In the genomic region with DNA sequence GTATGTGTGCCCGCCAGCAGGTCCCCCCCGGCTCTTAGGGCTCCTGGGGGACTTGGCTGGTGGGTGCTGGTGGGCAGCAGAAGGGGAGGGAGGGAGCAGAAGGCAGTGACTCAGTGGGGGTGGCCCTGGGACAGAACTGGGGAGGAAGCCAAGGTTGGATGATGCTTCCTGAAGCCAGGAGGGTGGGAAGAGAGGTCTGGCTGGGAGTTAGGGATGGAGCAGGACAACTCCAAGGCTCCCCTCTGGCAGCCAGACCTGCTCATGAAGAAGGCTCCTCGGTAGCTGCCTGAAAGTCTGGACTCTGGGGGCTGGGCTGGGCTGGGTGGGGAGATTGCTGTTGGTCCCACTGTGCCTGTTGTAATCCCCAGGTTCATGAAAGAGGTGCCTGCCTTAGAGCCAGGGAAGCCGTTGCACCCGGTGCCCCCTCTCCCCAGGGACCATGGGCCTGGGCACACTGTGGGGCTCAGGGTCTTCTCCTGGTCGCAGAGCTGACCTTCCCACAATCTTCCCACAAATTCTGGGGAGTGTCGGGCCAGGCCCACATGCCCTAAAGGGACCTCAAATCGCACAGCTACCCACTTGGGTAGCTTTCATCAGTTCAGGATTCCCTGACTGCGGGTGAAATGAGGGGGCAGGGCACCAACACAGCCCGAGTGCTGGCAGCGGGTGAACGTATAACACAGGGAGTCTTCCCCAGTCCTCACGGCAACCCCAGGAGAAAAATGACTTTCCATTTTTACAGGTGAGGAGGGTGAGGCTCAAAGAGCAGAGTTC, we compare ENCODE assay signal across 8 cellular contexts. TPM values are rescaled to one million over a fixed set of nuclear protein-coding genes. Genes with fewer than 3 reads are reported as not detected.
DNase-seq lines count a peak whose midpoint lies in the region; ATAC-seq and TF ChIP-seq lines count a peak whose summit lies in the region.

No MANE protein-coding gene starts in this region.

- H3K4me3 Mint-ChIP-seq in CD4-positive, alpha-beta memory T cell, result peak overlapping the region; percentile 81 to 89 (median 84)
- peak overlapping the region; percentile 65 for H3K4me3 Mint-ChIP-seq in mesothelial cell of epicardium

- no peak for TF ChIP-seq CTCF in cardiac fibroblast (IDR thresholded peaks at IDR 0.05; ENCODE audit: low read depth, low read length)
- TF ChIP-seq CTCF in mesothelial cell of epicardium (IDR thresholded peaks at IDR 0.05; ENCODE audit: unreplicated experiment), result no peak

- no peaks in the 10 kb centered on the region for H3K9me3 Mint-ChIP-seq in CD4-positive, alpha-beta memory T cell
- no peaks in the 10 kb centered on the region for H3K9me3 Mint-ChIP-seq in mesothelial cell of epicardium

- peak overlapping the region; percentile 52 to 68 for H3K4me3 ChIP-seq in CD4-positive, alpha-beta memory T cell (ENCODE audit: low read length in 2 of 2)
- H3K4me3 ChIP-seq in cardiac fibroblast (replicated peaks in 1 of 2; ENCODE audit: low read depth in 2 of 2, low read length in 2 of 2), result peak overlapping the region; percentile 36 to 50

- H3K27ac ChIP-seq in CD4-positive, alpha-beta memory T cell (ENCODE audit: low read depth, low read length), result peak overlapping the region; percentile 40
- peak overlapping the region; percentile 83 for H3K27ac ChIP-seq in KOPT-K1 (ENCODE audit: low read depth, low read length, poor library complexity, severe bottlenecking)

- POLR2A ChIA-PET in CD4-positive, alpha-beta memory T cell (lab: Charles Lee; ENCODE audit: partially characterized antibody), result interaction anchor here (0.9 to 1.3 kb wide), 6 partner anchors 12 to 96 kb away, joined by 3 to 4 read pairs (median 4); partner anchors contain the start of genes SLC9A5 and TMEM208

- no peaks in the 10 kb centered on the region for H3K27me3 ChIP-seq in CD4-positive, alpha-beta memory T cell (ENCODE audit: insufficient read depth, low read length)

- CTCF ChIA-PET in CD4-positive, alpha-beta memory T cell (lab: Charles Lee; ENCODE audit: partially characterized antibody), result interaction anchor here (0.9 to 1.4 kb wide), 7 partner anchors 10 to 260 kb away, joined by 3 to 5 read pairs (median 3); partner anchors contain the start of genes FHOD1 and TMEM208

- intact Hi-C loops in CD4-positive, alpha-beta memory T cell (cut with micrococcal nuclease), result loop anchor here (2.0 to 5.0 kb wide), 2 partner anchors 51 to 119 kb away; partner anchors contain the start of gene TMEM208

- no peak for ATAC-seq in GM21515 (IDR thresholded peaks at IDR 0.05; ENCODE audit: unreplicated experiment)

- no peak for DNase-seq in CD4-positive, alpha-beta memory T cell
- DNase-seq in cardiac fibroblast (ENCODE audit: low read depth in 2 of 2) (peak; percentile 76), mesothelial cell of epicardium (ENCODE audit: low spot score in 2 of 2, unreplicated experiment in 2 of 2) (no peak), occipital lobe (lab: John Stamatoyannopoulos, UW) (no peak), NCI-H510A (lab: John Stamatoyannopoulos, UW) (no peak), islet precursor cell (no peak)

- no peaks in the 10 kb centered on the region for H3K9me3 ChIP-seq in CD4-positive, alpha-beta memory T cell (ENCODE audit: control insufficient read depth in 1 of 2, low read length in 2 of 2)
- no peaks in the 10 kb centered on the region for H3K9me3 ChIP-seq in KOPT-K1 (ENCODE audit: insufficient read depth, low read length, poor library complexity, severe bottlenecking)

- no peaks in the 10 kb centered on the region for H3K36me3 ChIP-seq in CD4-positive, alpha-beta memory T cell (ENCODE audit: insufficient read depth, low read length)
- H3K36me3 ChIP-seq in KOPT-K1 (ENCODE audit: insufficient read depth, low read length), result peaks cover 45% of the 10 kb centered on the region

- H3K36me3 Mint-ChIP-seq in CD4-positive, alpha-beta memory T cell, result peaks cover 4 to 16% of the 10 kb centered on the region in 2 donors
- H3K36me3 Mint-ChIP-seq in mesothelial cell of epicardium, result peaks cover 3% of the 10 kb centered on the region

- H3K27ac Mint-ChIP-seq in CD4-positive, alpha-beta memory T cell, result peak overlapping the region in 6 of 7 donors; percentile 9 to 92 (median 78)
- peak overlapping the region; percentile 12 for H3K27ac Mint-ChIP-seq in mesothelial cell of epicardium

- H3K27me3 Mint-ChIP-seq in CD4-positive, alpha-beta memory T cell, result no peaks in the 10 kb centered on the region
- H3K27me3 Mint-ChIP-seq in mesothelial cell of epicardium (ENCODE audit: low read depth), result no peaks in the 10 kb centered on the region

- H3K4me1 ChIP-seq in CD4-positive, alpha-beta memory T cell (ENCODE audit: insufficient read depth, low read length), result peaks cover 20% of the 10 kb centered on the region

- H3K4me1 Mint-ChIP-seq in CD4-positive, alpha-beta memory T cell, result peaks cover 3 to 26% (median 13%) of the 10 kb centered on the region in 4 donors
- peaks cover 5% of the 10 kb centered on the region for H3K4me1 Mint-ChIP-seq in mesothelial cell of epicardium

RNA-seq across cellular contexts. Expression of gene PLEKHG4, which starts 1.1 kb away (rescaled TPM):
- total RNA-seq in CD4-positive, alpha-beta memory T cell, result 10 to 100 TPM; 17.3 to 24.0 TPM
- polyA plus RNA-seq in CD4-positive, alpha-beta memory T cell, result 1 to 10 TPM; 4.3 to 4.9 TPM
- total RNA-seq in mesothelial cell of epicardium, result 13.4 to 15.5 TPM (median 15.4 TPM) in 3 replicates
- total RNA-seq in occipital lobe, result 2.3 TPM

RNA-seq across cellular contexts. Expression of gene SLC9A5, which starts 29.4 kb away (rescaled TPM):
- 1 to 10 TPM; 1.7 to 2.1 TPM for total RNA-seq in CD4-positive, alpha-beta memory T cell
- under 1 TPM in 1 of 2 donors, not detected in 1; 0.09 TPM for polyA plus RNA-seq in CD4-positive, alpha-beta memory T cell
- total RNA-seq in mesothelial cell of epicardium (2.9 to 3.5 TPM (median 3.3 TPM) in 3 replicates), occipital lobe (1.2 TPM)

RNA-seq across cellular contexts. Expression of gene FHOD1, which starts 30.9 kb away (rescaled TPM):
- total RNA-seq in CD4-positive, alpha-beta memory T cell, result 10 to 100 TPM; 56.0 to 63.3 TPM
- 1 to 10 TPM; 3.3 to 5.9 TPM for polyA plus RNA-seq in CD4-positive, alpha-beta memory T cell
- total RNA-seq in mesothelial cell of epicardium, result 28.2 to 28.7 TPM (median 28.3 TPM) in 3 replicates
- 2.5 TPM for total RNA-seq in occipital lobe

RNA-seq across cellular contexts. Expression of gene KCTD19, which starts 48.4 kb away (rescaled TPM):
- not detected for total RNA-seq in CD4-positive, alpha-beta memory T cell
- polyA plus RNA-seq in CD4-positive, alpha-beta memory T cell, result under 1 TPM in 1 of 2 donors, not detected in 1; 0.10 TPM
- 0.52 to 1.1 TPM (median 0.84 TPM) in 3 replicates for total RNA-seq in mesothelial cell of epicardium
- total RNA-seq in occipital lobe, result 0.31 TPM

RNA-seq across cellular contexts. Expression of gene LRRC36, which starts 48.4 kb away (rescaled TPM):
- total RNA-seq in CD4-positive, alpha-beta memory T cell, result not detected
- not detected for polyA plus RNA-seq in CD4-positive, alpha-beta memory T cell
- 0.20 to 0.55 TPM (median 0.36 TPM) in 3 replicates for total RNA-seq in mesothelial cell of epicardium
- 1.4 TPM for total RNA-seq in occipital lobe

Comparison
In these comparisons a context has a peak if more than half of its experiments do, and no peak if none do; other contexts are left out.
1. DNase-seq: peak in cardiac fibroblast (2 of 2); none in CD4-positive, alpha-beta memory T cell (0 of 5), mesothelial cell of epicardium (0 of 2), occipital lobe (single experiment), NCI-H510A (single experiment) and islet precursor cell (single experiment).